Comparison of ENCODE assay signal across 17 cellular contexts in the genomic region with DNA sequence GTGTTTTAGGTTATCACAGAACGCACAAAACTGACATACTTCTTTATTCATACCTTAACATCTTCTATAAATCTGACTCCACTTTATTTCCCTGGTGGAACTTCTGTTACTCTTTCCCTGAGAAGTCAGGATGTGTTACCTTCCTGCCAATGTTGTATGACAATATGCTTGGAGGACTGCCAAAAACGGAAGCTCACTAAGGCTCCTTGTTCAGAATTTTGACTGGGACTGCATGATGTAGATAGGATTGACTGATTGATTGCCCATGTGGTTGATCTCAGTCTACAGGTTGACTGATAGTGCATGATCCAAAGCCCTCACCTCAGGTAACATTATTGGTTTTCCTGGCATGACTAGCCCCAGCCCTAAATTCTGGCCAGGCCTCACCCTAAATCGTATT.
A peak's percentile ranks its signal among the peaks of the same experiment; 100 is the strongest.
DNase-seq lines count a peak whose midpoint lies in the region; ATAC-seq and TF ChIP-seq lines count a peak whose summit lies in the region.
"Had no signal": no experiment of that assay in that cellular context is flagged by ENCODE, and none has a peak within 500 bp of the region (broad histone marks: within the 10 kb centered on the region; RNA-seq: fewer than 3 reads in every experiment).

No MANE protein-coding gene starts in this region.

- peaks cover under 1% of the 10 kb centered on the region for H3K27me3 Mint-ChIP-seq in activated naive CD4-positive, alpha-beta T cell treated with anti-CD3 and anti-CD28 coated beads for 36 hours (ENCODE audit: low read depth)

- H3K27ac Mint-ChIP-seq in activated naive CD4-positive, alpha-beta T cell treated with anti-CD3 and anti-CD28 coated beads for 36 hours, result no peak overlapping the region
- H3K27ac Mint-ChIP-seq: CD8-positive, alpha-beta T cell had no signal

- H3K36me3 ChIP-seq in MG63, result no peaks in the 10 kb centered on the region
- H3K36me3 ChIP-seq in ovary, result no peaks in the 10 kb centered on the region
- H3K36me3 ChIP-seq: BLaER1 had no signal

- DNase-seq in NCI-H1105 treated with DMSO at 0.1 percent for 48 hours (lab: John Stamatoyannopoulos, UW), result peak; percentile 12
- DNase-seq in NCI-H1105 (lab: John Stamatoyannopoulos, UW), result no peak
- DNase-seq in COR-L47 (lab: John Stamatoyannopoulos, UW), result peak; percentile 49
- peak; percentile 9 for DNase-seq in MG63
- peak; percentile 20 for DNase-seq in dermis blood vessel endothelial cell
- DNase-seq in activated naive CD4-positive, alpha-beta T cell treated with anti-CD3 and anti-CD28 coated beads for 36 hours, result no peak
- no peak for DNase-seq in ovary
- DNase-seq: CD8-positive, alpha-beta T cell; EL; GM23248; MV-4-11; NCI-H1436 treated with DMSO at 0.1 percent for 48 hours; NCI-H2029 treated with DMSO at 0.1 percent for 48 hours; NCI-H774 had no signal

- no peaks in the 10 kb centered on the region for H3K36me3 Mint-ChIP-seq in activated naive CD4-positive, alpha-beta T cell treated with anti-CD3 and anti-CD28 coated beads for 36 hours (ENCODE audit: low read depth)
- H3K36me3 Mint-ChIP-seq: CD8-positive, alpha-beta T cell had no signal

- H3K9me3 ChIP-seq in MG63 (no peaks in the 10 kb centered on the region), ovary (no peaks in the 10 kb centered on the region)

- H3K27ac ChIP-seq in ovary, result no peak overlapping the region
- H3K27ac ChIP-seq: BLaER1, GM23248, HL-60 had no signal

- no peak for ATAC-seq in HG03095 (IDR thresholded peaks at IDR 0.05; ENCODE audit: unreplicated experiment)
- ATAC-seq: CD8-positive, alpha-beta T cell had no signal

- TF ChIP-seq EP300 in ovary (IDR thresholded peaks at IDR 0.05), result no peak

- no peak overlapping the region for H3K4me3 Mint-ChIP-seq in activated naive CD4-positive, alpha-beta T cell treated with anti-CD3 and anti-CD28 coated beads for 36 hours
- H3K4me3 Mint-ChIP-seq: CD8-positive, alpha-beta T cell had no signal

- TF ChIP-seq CTCF in ovary (IDR thresholded peaks at IDR 0.05), result no peak

- CTCF ChIA-PET in activated naive CD4-positive, alpha-beta T cell treated with anti-CD3 and anti-CD28 coated beads for 36 hours (lab: Charles Lee), result no interaction called here

- 33 to 43% (median 42%) methylated on average over 3 of the region's 3 CpGs for WGBS in ovary, 3 donors

- no peaks in the 10 kb centered on the region for H3K4me1 Mint-ChIP-seq in activated naive CD4-positive, alpha-beta T cell treated with anti-CD3 and anti-CD28 coated beads for 36 hours (ENCODE audit: low read depth)

- H3K27me3 ChIP-seq in MG63 (no peaks in the 10 kb centered on the region), ovary (no peaks in the 10 kb centered on the region)
- H3K27me3 ChIP-seq: BLaER1 had no signal

- H3K9me3 Mint-ChIP-seq in activated naive CD4-positive, alpha-beta T cell treated with anti-CD3 and anti-CD28 coated beads for 36 hours, result peaks cover 2% of the 10 kb centered on the region
- H3K9me3 Mint-ChIP-seq: CD8-positive, alpha-beta T cell had no signal

- intact Hi-C loops in activated naive CD4-positive, alpha-beta T cell treated with anti-CD3 and anti-CD28 coated beads for 36 hours (cut with micrococcal nuclease), result no loop called here
- intact Hi-C loops in ovary (cut with DNase I), result no loop called here

- no peaks in the 10 kb centered on the region for H3K4me1 ChIP-seq in ovary (ENCODE audit: insufficient read depth)
- H3K4me1 ChIP-seq: BLaER1 had no signal

- no peak for TF ChIP-seq POLR2A in ovary (IDR thresholded peaks at IDR 0.05)

- no peak overlapping the region for H3K4me3 ChIP-seq in MG63
- H3K4me3 ChIP-seq in ovary, result no peak overlapping the region
- H3K4me3 ChIP-seq: BLaER1, GM23248 had no signal

Comparison
In these comparisons a context has a peak if more than half of its experiments do, and no peak if none do; other contexts are left out.
1. DNase-seq: peak in NCI-H1105 treated with DMSO at 0.1 percent for 48 hours (single experiment), COR-L47 (single experiment), MG63 (single experiment) and dermis blood vessel endothelial cell (single experiment); none in NCI-H1105 (single experiment), activated naive CD4-positive, alpha-beta T cell treated with anti-CD3 and anti-CD28 coated beads for 36 hours (single experiment) and ovary (0 of 5).